ENCODE assay signal across 1 cellular context in genomic region chr17:67514998-67515397, GRCh38.
TF ChIP-seq lines count a peak whose summit lies in the region.

No MANE protein-coding gene starts in this region.

TF ChIP-seq in HepG2, 621 proteins besides CTCF, POLR2A, EP300 and RAD21 (continued from another document):
- no peak for TF ChIP-seq ZNF318 (CRISPR knock-in tag; IDR thresholded peaks at IDR 0.05)
- TF ChIP-seq SP4 (CRISPR knock-in tag; IDR thresholded peaks at IDR 0.05), result no peak
- TF ChIP-seq MEF2D (CRISPR knock-in tag; IDR thresholded peaks at IDR 0.05), result no peak
- TF ChIP-seq ZNF777 (CRISPR knock-in tag; IDR thresholded peaks at IDR 0.05), result no peak
- TF ChIP-seq ZBTB44 (CRISPR knock-in tag; IDR thresholded peaks at IDR 0.05), result no peak
- TF ChIP-seq ZBTB49 (CRISPR knock-in tag; IDR thresholded peaks at IDR 0.05; ENCODE audit: borderline replicate concordance), result no peak
- no peak for TF ChIP-seq DNMT1 (CRISPR knock-in tag; IDR thresholded peaks at IDR 0.05)
- no peak for TF ChIP-seq USF2 (IDR thresholded peaks at IDR 0.05; ENCODE audit: low read depth, low read length)
- no peak for TF ChIP-seq USF2 (CRISPR knock-in tag; IDR thresholded peaks at IDR 0.05; ENCODE audit: borderline replicate concordance)
- TF ChIP-seq ELF1 (CRISPR knock-in tag; IDR thresholded peaks at IDR 0.05), result no peak
